ENCODE assay signal across 16 cellular contexts in the genomic region with DNA sequence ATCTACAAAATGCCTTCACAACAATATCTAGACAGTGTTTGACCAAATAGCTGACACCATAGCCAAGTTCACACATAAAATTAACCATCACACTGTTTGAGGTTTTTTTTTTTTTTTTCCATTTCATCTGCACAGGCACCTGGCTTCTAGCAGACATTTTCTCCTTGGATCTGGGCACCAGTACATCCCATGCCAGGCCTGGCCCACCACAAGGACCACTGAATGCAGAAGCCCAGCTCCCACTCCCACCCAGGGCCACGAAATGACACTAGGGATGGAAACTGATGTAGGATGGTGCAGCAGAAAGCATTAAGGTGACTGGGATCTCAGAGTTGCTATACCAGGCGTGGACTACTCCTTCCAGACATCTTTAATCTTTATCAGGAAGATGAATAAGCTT. TPM values are rescaled to one million over a fixed set of nuclear protein-coding genes. Genes with fewer than 3 reads are reported as not detected.
DNase-seq lines count a peak whose midpoint lies in the region; ATAC-seq and TF ChIP-seq lines count a peak whose summit lies in the region.
"Had no signal": no experiment of that assay in that cellular context is flagged by ENCODE, and none has a peak within 500 bp of the region (broad histone marks: within the 10 kb centered on the region; RNA-seq: fewer than 3 reads in every experiment).

No MANE protein-coding gene starts in this region.

- H3K36me3 ChIP-seq in left ventricle myocardium inferior (no peaks in the 10 kb centered on the region), RWPE2 (ENCODE audit: low read depth) (no peaks in the 10 kb centered on the region), upper lobe of left lung (no peaks in the 10 kb centered on the region), uterus (no peaks in the 10 kb centered on the region)
- H3K36me3 ChIP-seq: left lung had no signal

- H3K4me3 ChIP-seq in left ventricle myocardium inferior = no peak overlapping the region
- H3K4me3 ChIP-seq in RWPE2 (ENCODE audit: severe bottlenecking) = no peak overlapping the region
- H3K4me3 ChIP-seq in upper lobe of left lung = no peak overlapping the region
- H3K4me3 ChIP-seq in uterus = no peak overlapping the region
- H3K4me3 ChIP-seq: left lung, psoas muscle had no signal

- intact Hi-C loops in left ventricle myocardium inferior (cut with micrococcal nuclease) (no loop called here), left ventricle myocardium superior (cut with micrococcal nuclease) (no loop called here), uterus (cut with DNase I; ENCODE audit: low total_unique reads) (no loop called here)

- no peak for TF ChIP-seq EP300 in upper lobe of left lung (IDR thresholded peaks at IDR 0.05)

- DNase-seq in left ventricle myocardium inferior (no peak), left ventricle myocardium superior (no peak), RWPE2 (ENCODE audit: low spot score) (no peak), foreskin keratinocyte (no peak), upper lobe of left lung (no peak), uterus (no peak), C1 segment of cervical spinal cord (lab: John Stamatoyannopoulos, UW) (no peak)
- DNase-seq: central memory CD4-positive, alpha-beta T cell; foreskin melanocyte; GOT3; left lung; natural killer cell; NCI-H1417; NCI-H345; psoas muscle had no signal

- H3K27me3 ChIP-seq in left ventricle myocardium inferior (ENCODE audit: low read depth) = no peaks in the 10 kb centered on the region
- no peaks in the 10 kb centered on the region for H3K27me3 ChIP-seq in RWPE2 (ENCODE audit: insufficient read depth, poor library complexity, severe bottlenecking)
- H3K27me3 ChIP-seq in foreskin keratinocyte = no peaks in the 10 kb centered on the region
- no peaks in the 10 kb centered on the region for H3K27me3 ChIP-seq in upper lobe of left lung
- H3K27me3 ChIP-seq in uterus = no peaks in the 10 kb centered on the region
- H3K27me3 ChIP-seq: left lung had no signal

- H3K4me1 ChIP-seq in left ventricle myocardium inferior (peaks cover 18% of the 10 kb centered on the region), RWPE2 (ENCODE audit: insufficient read depth, poor library complexity, severe bottlenecking) (peaks cover 19% of the 10 kb centered on the region), foreskin keratinocyte (peaks cover 17% of the 10 kb centered on the region), upper lobe of left lung (peaks cover 6 to 23% (median 15%) of the 10 kb centered on the region in 4 donors), uterus (peaks cover 0 to 3% of the 10 kb centered on the region in 2 donors)

- WGBS in upper lobe of left lung, 2 donors = 82 to 85% methylated on average over 2 of the region's 2 CpGs

- no peak for TF ChIP-seq CTCF in left ventricle myocardium inferior (IDR thresholded peaks at IDR 0.05; ENCODE audit: borderline replicate concordance)
- TF ChIP-seq CTCF in RWPE2 (IDR thresholded peaks at IDR 0.05; ENCODE audit: poor library complexity, severe bottlenecking) = no peak
- no peak for TF ChIP-seq CTCF in foreskin keratinocyte (conservative IDR thresholded peaks at IDR 0.05)
- no peak for TF ChIP-seq CTCF in upper lobe of left lung (IDR thresholded peaks at IDR 0.05)
- no peak for TF ChIP-seq CTCF in uterus (IDR thresholded peaks at IDR 0.05)

- H3K27ac ChIP-seq in left ventricle myocardium inferior (replicated peaks) (peak overlapping the region; percentile 91), RWPE2 (ENCODE audit: poor library complexity, severe bottlenecking) (peak overlapping the region; percentile 98), foreskin keratinocyte (peak overlapping the region; percentile 96), upper lobe of left lung (peak overlapping the region in 3 of 4 donors; percentile 76 to 95 (median 85)), uterus (peak overlapping the region in 1 of 2 donors; percentile 82)
- H3K27ac ChIP-seq: psoas muscle had no signal

- TF ChIP-seq POLR2A in upper lobe of left lung (IDR thresholded peaks at IDR 0.05) = no peak
- no peak for TF ChIP-seq POLR2A in uterus (IDR thresholded peaks at IDR 0.05)

- no peak for ATAC-seq in left ventricle myocardium superior
- ATAC-seq in RWPE2 (ENCODE audit: low read depth) = no peak
- no peak for ATAC-seq in foreskin keratinocyte
- ATAC-seq in upper lobe of left lung (ENCODE audit: low FRiP score in 2 of 2) = no peak
- ATAC-seq in HG03432 (IDR thresholded peaks at IDR 0.05; ENCODE audit: unreplicated experiment) = no peak
- ATAC-seq: left lung, psoas muscle had no signal

- H3K9me3 ChIP-seq in left ventricle myocardium inferior (replicated peaks) (no peaks in the 10 kb centered on the region), RWPE2 (ENCODE audit: severe bottlenecking) (no peaks in the 10 kb centered on the region), upper lobe of left lung (no peaks in the 10 kb centered on the region), uterus (no peaks in the 10 kb centered on the region)
- H3K9me3 ChIP-seq: left lung, psoas muscle had no signal

RNA-seq across cellular contexts. Expression of a gene that starts 13.0 kb away (rescaled TPM):
- total RNA-seq in left ventricle myocardium inferior = 400 TPM
- total RNA-seq in left ventricle myocardium superior = 450 TPM
- 7,809 and 8,573 TPM in 2 replicates for total RNA-seq in foreskin keratinocyte
- 12,196 and 12,994 TPM in 2 replicates for polyA plus RNA-seq in foreskin keratinocyte
- total RNA-seq in upper lobe of left lung = 1,000 to 10,000 TPM; 1,275 to 5,234 (median 2,267) TPM
- total RNA-seq in uterus = 1,000 to 10,000 TPM in 3 of 4 donors, 100 to 1,000 TPM in 1; 693 to 2,974 (median 1,499) TPM

RNA-seq across cellular contexts. Expression of a gene that starts 37.5 kb away (rescaled TPM):
- total RNA-seq in left ventricle myocardium inferior = 0.49 TPM
- 0.62 TPM for total RNA-seq in left ventricle myocardium superior
- total RNA-seq in foreskin keratinocyte = 1.1 and 1.5 TPM in 2 replicates
- 0.45 and 1.6 TPM in 2 replicates for polyA plus RNA-seq in foreskin keratinocyte
- 10 to 100 TPM in 1 of 6 donors, 1 to 10 TPM in 5; 2.0 to 22.0 (median 6.2) TPM for total RNA-seq in upper lobe of left lung
- total RNA-seq in uterus = 1 to 10 TPM in 1 of 4 donors, under 1 TPM in 2, not detected in 1; 0.14 to 3.0 (median 0.29) TPM

RNA-seq across cellular contexts. Expression of a gene that starts 52.5 kb away (rescaled TPM):
- total RNA-seq in left ventricle myocardium inferior = 90.2 TPM
- total RNA-seq in left ventricle myocardium superior = 94.3 TPM
- total RNA-seq in foreskin keratinocyte = 67.3 and 68.2 TPM in 2 replicates
- 37.8 and 42.1 TPM in 2 replicates for polyA plus RNA-seq in foreskin keratinocyte
- 10 to 100 TPM in 5 of 6 donors, 1 to 10 TPM in 1; 6.3 to 76.6 (median 47.8) TPM for total RNA-seq in upper lobe of left lung
- 10 to 100 TPM in 3 of 4 donors, 1 to 10 TPM in 1; 6.9 to 58.3 (median 35.9) TPM for total RNA-seq in uterus
